10 cellular contexts compared by ENCODE assay signal in the genomic region with DNA sequence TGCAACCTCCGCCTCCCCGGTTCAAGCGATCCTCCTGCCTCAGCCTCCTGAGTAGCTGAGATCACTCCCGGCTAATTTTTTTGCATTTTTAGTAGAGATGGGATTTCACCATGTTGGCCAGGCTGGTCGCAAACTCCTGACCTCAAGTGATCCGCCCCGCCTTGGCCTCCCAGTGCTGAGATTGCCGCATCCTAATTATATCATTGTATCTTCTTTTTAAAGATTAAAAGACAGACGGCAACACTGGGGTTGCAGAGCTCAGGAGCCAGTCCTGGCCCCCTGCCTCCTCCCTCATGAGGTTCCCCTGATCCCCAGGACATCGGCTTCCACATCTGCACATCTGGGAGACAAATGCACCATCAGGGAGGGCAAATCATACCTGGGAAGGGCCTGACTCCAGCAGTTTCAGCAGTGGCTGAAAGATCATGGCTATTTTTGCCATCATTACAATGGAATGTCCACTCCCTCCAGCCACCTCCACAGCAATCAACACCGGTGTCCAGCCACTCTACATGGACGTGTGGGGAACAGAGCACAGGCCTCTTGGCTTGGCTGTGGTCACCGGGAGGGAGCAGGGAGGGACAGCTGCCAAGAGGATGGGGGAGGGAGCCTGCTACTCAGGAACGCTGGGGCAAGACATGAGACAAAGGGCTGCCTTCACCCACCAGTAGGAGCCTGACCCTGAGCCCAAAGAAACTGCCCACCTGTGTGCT. TPM values are rescaled to one million over a fixed set of nuclear protein-coding genes. Genes with fewer than 3 reads are reported as not detected.
DNase-seq lines count a peak whose midpoint lies in the region; ATAC-seq and TF ChIP-seq lines count a peak whose summit lies in the region.
"Had no signal": no experiment of that assay in that cellular context is flagged by ENCODE, and none has a peak within 500 bp of the region (broad histone marks: within the 10 kb centered on the region; RNA-seq: fewer than 3 reads in every experiment).

No MANE protein-coding gene starts in this region.

- H3K9me3 Mint-ChIP-seq in CD4-positive, alpha-beta memory T cell: no peaks in the 10 kb centered on the region

- POLR2A ChIA-PET in CD4-positive, alpha-beta memory T cell (lab: Charles Lee; ENCODE audit: partially characterized antibody): interaction anchor here (0.5 kb wide), 1 partner anchor 190 kb away, joined by 3 read pairs; no protein-coding TSS in a partner anchor

- H3K36me3 ChIP-seq in MG63: no peaks in the 10 kb centered on the region
- no peaks in the 10 kb centered on the region for H3K36me3 ChIP-seq in esophagus muscularis mucosa
- H3K36me3 ChIP-seq in lung (ENCODE audit: control insufficient read depth in 2 of 2, insufficient read depth in 2 of 2, low read length in 2 of 2): no peaks in the 10 kb centered on the region
- no peaks in the 10 kb centered on the region for H3K36me3 ChIP-seq in upper lobe of right lung
- no peaks in the 10 kb centered on the region for H3K36me3 ChIP-seq in CD4-positive, alpha-beta memory T cell (ENCODE audit: insufficient read depth, low read length)

- peak; percentile 11 for TF ChIP-seq EP300 in esophagus muscularis mucosa (IDR thresholded peaks at IDR 0.05)

- ATAC-seq in lung (ENCODE audit: insufficient read depth, low FRiP score) (no peak), upper lobe of right lung (peak; percentile 77), GM21717 (IDR thresholded peaks at IDR 0.05; ENCODE audit: unreplicated experiment) (no peak), GM19324 (IDR thresholded peaks at IDR 0.05; ENCODE audit: low FRiP score, unreplicated experiment) (no peak)

- H3K4me3 Mint-ChIP-seq in CD4-positive, alpha-beta memory T cell: no peak overlapping the region

- H3K4me1 ChIP-seq in esophagus muscularis mucosa (peaks cover 44 to 70% (median 66%) of the 10 kb centered on the region in 4 donors), lung (ENCODE audit: control insufficient read depth in 2 of 2, insufficient read depth in 2 of 2, low read length in 2 of 2) (peaks cover 0 to 9% of the 10 kb centered on the region in 2 donors), upper lobe of right lung (peaks cover 35% of the 10 kb centered on the region)
- no peaks in the 10 kb centered on the region for H3K4me1 ChIP-seq in CD4-positive, alpha-beta memory T cell (ENCODE audit: insufficient read depth, low read length)

- intact Hi-C loops in esophagus muscularis mucosa (cut with DNase I) (loop anchor here (10.0 kb wide), 1 partner anchor 422 kb away; no protein-coding TSS in a partner anchor), upper lobe of right lung (cut with DNase I) (no loop called here)
- intact Hi-C loops in CD4-positive, alpha-beta memory T cell (cut with micrococcal nuclease): no loop called here

- no peak for TF ChIP-seq CTCF in esophagus muscularis mucosa (IDR thresholded peaks at IDR 0.05)
- no peak for TF ChIP-seq CTCF in lung (IDR thresholded peaks at IDR 0.05; ENCODE audit: control extremely low read depth, extremely low read depth)
- TF ChIP-seq CTCF in upper lobe of right lung (IDR thresholded peaks at IDR 0.05): no peak

- H3K9me3 ChIP-seq in MG63 (no peaks in the 10 kb centered on the region), esophagus muscularis mucosa (no peaks in the 10 kb centered on the region), lung (ENCODE audit: control insufficient read depth in 2 of 2, insufficient read depth in 1 of 2, low read length in 1 of 2) (no peaks in the 10 kb centered on the region), upper lobe of right lung (no peaks in the 10 kb centered on the region)
- no peaks in the 10 kb centered on the region for H3K9me3 ChIP-seq in CD4-positive, alpha-beta memory T cell (ENCODE audit: control insufficient read depth in 1 of 2, low read length in 2 of 2)

- H3K27ac ChIP-seq in esophagus muscularis mucosa (replicated peaks in 1 of 4) (peak overlapping the region; percentile 85 to 93 (median 86)), lung (ENCODE audit: low read depth in 1 of 2, low read length in 1 of 2) (peak overlapping the region; percentile 86 to 97), upper lobe of right lung (peak overlapping the region; percentile 82)
- no peak overlapping the region for H3K27ac ChIP-seq in CD4-positive, alpha-beta memory T cell (ENCODE audit: low read depth, low read length)

- DNase-seq in MG63: peak; percentile 50
- DNase-seq in esophagus muscularis mucosa (ENCODE audit: extremely low spot score): no peak
- peak; percentile 79 for DNase-seq in lung (ENCODE audit: low spot score)
- peak; percentile 86 for DNase-seq in upper lobe of right lung
- no peak for DNase-seq in CD4-positive, alpha-beta memory T cell
- no peak for DNase-seq in NCI-H524 (lab: John Stamatoyannopoulos, UW)
- DNase-seq: activated effector memory CD4-positive, alpha-beta T cell treated with Interleukin-2 at 50 U/mL for 16 hours; NCI-H446 had no signal

- peaks cover 11 to 18% of the 10 kb centered on the region in 2 donors for H3K27me3 Mint-ChIP-seq in CD4-positive, alpha-beta memory T cell

- 65% methylated on average over 13 of the region's 14 CpGs for WGBS in esophagus muscularis mucosa
- WGBS in lung, 2 donors: 68 to 83% methylated on average over 14 of the region's 14 CpGs

- TF ChIP-seq POLR2A in esophagus muscularis mucosa (IDR thresholded peaks at IDR 0.05; ENCODE audit: low read depth): no peak

- CTCF ChIA-PET in CD4-positive, alpha-beta memory T cell (lab: Charles Lee; ENCODE audit: partially characterized antibody): interaction anchor here (1.3 to 1.8 kb wide), 2 partner anchors 17 to 190 kb away, joined by 3 to 6 read pairs; no protein-coding TSS in a partner anchor

- H3K27me3 ChIP-seq in MG63 (no peaks in the 10 kb centered on the region), esophagus muscularis mucosa (no peaks in the 10 kb centered on the region), lung (ENCODE audit: control insufficient read depth, insufficient read depth) (no peaks in the 10 kb centered on the region), upper lobe of right lung (no peaks in the 10 kb centered on the region)
- no peaks in the 10 kb centered on the region for H3K27me3 ChIP-seq in CD4-positive, alpha-beta memory T cell (ENCODE audit: insufficient read depth, low read length)

- H3K4me1 Mint-ChIP-seq in CD4-positive, alpha-beta memory T cell: no peaks in the 10 kb centered on the region

- no peak overlapping the region for H3K27ac Mint-ChIP-seq in CD4-positive, alpha-beta memory T cell

- H3K4me3 ChIP-seq in MG63 (no peak overlapping the region), esophagus muscularis mucosa (no peak overlapping the region), lung (no peak overlapping the region), upper lobe of right lung (no peak overlapping the region)
- no peak overlapping the region for H3K4me3 ChIP-seq in CD4-positive, alpha-beta memory T cell (ENCODE audit: low read length in 2 of 2)

- no peaks in the 10 kb centered on the region for H3K36me3 Mint-ChIP-seq in CD4-positive, alpha-beta memory T cell

RNA-seq across cellular contexts. Expression of a gene that starts 9.2 kb away (rescaled TPM):
- total RNA-seq in MG63 (2014; rRNA removed; shearing (Covaris generic); ENCODE audit: low replicate concordance): 0.30 and 0.59 TPM in 2 replicates
- total RNA-seq in esophagus muscularis mucosa (1 to 10 TPM; 2.5 to 2.7 (median 2.6) TPM), lung (10 to 100 TPM; 36.1 to 65.9 TPM), upper lobe of right lung (53.5 TPM)
- 10 to 100 TPM; 14.0 to 29.3 TPM for polyA plus RNA-seq in lung
- total RNA-seq in CD4-positive, alpha-beta memory T cell: 1 to 10 TPM in 1 of 2 experiments, under 1 TPM in 1; 0.94 to 1.1 TPM
- polyA plus RNA-seq in CD4-positive, alpha-beta memory T cell: under 1 TPM; 0.47 to 0.67 TPM

Comparison
In these comparisons a context has a peak if more than half of its experiments do, and no peak if none do; other contexts are left out.
1. DNase-seq: peak in MG63 (single experiment), lung (single experiment) and upper lobe of right lung (single experiment); none in esophagus muscularis mucosa (single experiment), CD4-positive, alpha-beta memory T cell (0 of 5) and NCI-H524 (0 of 2).
2. RNA of a gene that starts 9.2 kb away (total RNA-seq): 36.1 to 65.9 TPM in lung and 53.5 TPM in upper lobe of right lung (single experiment); 2.5 to 2.7 TPM in esophagus muscularis mucosa, 0.94 to 1.1 TPM in CD4-positive, alpha-beta memory T cell and 0.30 to 0.59 TPM in MG63; every median in the first group is over 10 times any median in the second.